Comparison of ENCODE assay signal across 20 cellular contexts in genomic region chr16:19840524-19841110, GRCh38. TPM values are rescaled to one million over a fixed set of nuclear protein-coding genes. Genes with fewer than 3 reads are reported as not detected.
A peak's percentile ranks its signal among the peaks of the same experiment; 100 is the strongest.
DNase-seq lines count a peak whose midpoint lies in the region; ATAC-seq and TF ChIP-seq lines count a peak whose summit lies in the region.
"Had no signal": no experiment of that assay in that cellular context is flagged by ENCODE, and none has a peak within 500 bp of the region (broad histone marks: within the 10 kb centered on the region; RNA-seq: fewer than 3 reads in every experiment).

No MANE protein-coding gene starts in this region.

- ATAC-seq in stimulated activated memory B cell treated with anti-CD40 and anti-IgM and Interleukin-4, amounts not matched to agents 10 μg/mL and 1 μg/mL and 100 μg/mL, for 72 hours: no peak
- ATAC-seq: activated CD4-positive, alpha-beta T cell treated with anti-CD3 and anti-CD28 coated beads for 36 hours; activated naive CD8-positive, alpha-beta T cell treated with anti-CD3 and anti-CD28 coated beads, Interleukin-2, amount 50 U/mL, for 24 hours had no signal

- TF ChIP-seq CTCF in glutamatergic neuron (IDR thresholded peaks at IDR 0.05; ENCODE audit: partially characterized antibody, unreplicated experiment): no peak

- peaks cover 21% of the 10 kb centered on the region for H3K4me1 Mint-ChIP-seq in glutamatergic neuron (ENCODE audit: low read depth, unreplicated experiment)
- H3K4me1 Mint-ChIP-seq in stimulated activated memory B cell treated with anti-CD40 and anti-IgM and Interleukin-4, amounts not matched to agents 10 μg/mL and 1 μg/mL and 100 μg/mL, for 72 hours: no peaks in the 10 kb centered on the region
- H3K4me1 Mint-ChIP-seq: activated CD4-positive, alpha-beta T cell treated with anti-CD3 and anti-CD28 coated beads for 36 hours; activated naive CD8-positive, alpha-beta T cell treated with anti-CD3 and anti-CD28 coated beads, Interleukin-2, amount 50 U/mL, for 24 hours had no signal

- no peak overlapping the region for H3K4me3 Mint-ChIP-seq in glutamatergic neuron (ENCODE audit: unreplicated experiment)
- no peak overlapping the region for H3K4me3 Mint-ChIP-seq in stimulated activated memory B cell treated with anti-CD40 and anti-IgM and Interleukin-4, amounts not matched to agents 10 μg/mL and 1 μg/mL and 100 μg/mL, for 72 hours
- H3K4me3 Mint-ChIP-seq: activated CD4-positive, alpha-beta T cell treated with anti-CD3 and anti-CD28 coated beads for 36 hours; activated naive CD8-positive, alpha-beta T cell treated with anti-CD3 and anti-CD28 coated beads, Interleukin-2, amount 50 U/mL, for 24 hours; activated T-cell treated with anti-CD3 and anti-CD28 coated beads, Interleukin-2, amount 50 U/mL, for 24 hours; neural crest cell; T-helper 1 cell treated with Interleukin-12 subunit alpha and Interleukin-12 subunit beta and Interleukin-4 antibody, amounts not matched to agents 30 μg/mL and 1 μg/mL, for 36 hours; type B pancreatic cell had no signal

- DNase-seq in NCI-H748 (lab: John Stamatoyannopoulos, UW; ENCODE audit: unreplicated experiment) (peak; percentile 57), NCI-H748 treated with DMSO at 0.1 percent for 48 hours (lab: John Stamatoyannopoulos, UW) (no peak), NCI-H345 (lab: John Stamatoyannopoulos, UW) (peak; percentile 57), glutamatergic neuron (peak; percentile 38), CD1c-positive myeloid dendritic cell (ENCODE audit: extremely low spot score) (no peak), SKM-1 (lab: John Stamatoyannopoulos, UW; ENCODE audit: unreplicated experiment) (no peak)
- no peak for DNase-seq in activated CD4-positive, alpha-beta T cell treated with anti-CD3 and anti-CD28 coated beads, Interleukin-2, amount 50 U/mL, for 48 hours
- DNase-seq: activated CD4-positive, alpha-beta T cell treated with anti-CD3 and anti-CD28 coated beads for 36 hours; activated naive CD8-positive, alpha-beta T cell treated with anti-CD3 and anti-CD28 coated beads, Interleukin-2, amount 50 U/mL, for 24 hours; activated T-cell treated with anti-CD3 and anti-CD28 coated beads, Interleukin-2, amount 50 U/mL, for 24 hours; C1 segment of cervical spinal cord; central memory CD4-positive, alpha-beta T cell; foreskin fibroblast; GF-D8; NCI-H1048; stimulated activated CD4-positive, alpha-beta T cell treated with anti-CD3 and anti-CD28 coated beads, Interleukin-4, amount 100 ng/mL, for 1 hour had no signal

- H3K27ac Mint-ChIP-seq in glutamatergic neuron (ENCODE audit: unreplicated experiment): peak overlapping the region; percentile 60
- no peak overlapping the region for H3K27ac Mint-ChIP-seq in stimulated activated memory B cell treated with anti-CD40 and anti-IgM and Interleukin-4, amounts not matched to agents 10 μg/mL and 1 μg/mL and 100 μg/mL, for 72 hours
- H3K27ac Mint-ChIP-seq: activated CD4-positive, alpha-beta T cell treated with anti-CD3 and anti-CD28 coated beads for 36 hours; activated naive CD8-positive, alpha-beta T cell treated with anti-CD3 and anti-CD28 coated beads, Interleukin-2, amount 50 U/mL, for 24 hours; activated T-cell treated with anti-CD3 and anti-CD28 coated beads, Interleukin-2, amount 50 U/mL, for 24 hours; T-helper 1 cell treated with Interleukin-12 subunit alpha and Interleukin-12 subunit beta and Interleukin-4 antibody, amounts not matched to agents 30 μg/mL and 1 μg/mL, for 36 hours; type B pancreatic cell had no signal

- H3K36me3 Mint-ChIP-seq in glutamatergic neuron (ENCODE audit: unreplicated experiment): no peaks in the 10 kb centered on the region
- no peaks in the 10 kb centered on the region for H3K36me3 Mint-ChIP-seq in stimulated activated memory B cell treated with anti-CD40 and anti-IgM and Interleukin-4, amounts not matched to agents 10 μg/mL and 1 μg/mL and 100 μg/mL, for 72 hours

- peaks cover 6% of the 10 kb centered on the region for H3K27me3 Mint-ChIP-seq in glutamatergic neuron (ENCODE audit: unreplicated experiment)
- H3K27me3 Mint-ChIP-seq in stimulated activated memory B cell treated with anti-CD40 and anti-IgM and Interleukin-4, amounts not matched to agents 10 μg/mL and 1 μg/mL and 100 μg/mL, for 72 hours: peaks cover 10% of the 10 kb centered on the region
- H3K27me3 Mint-ChIP-seq: activated CD4-positive, alpha-beta T cell treated with anti-CD3 and anti-CD28 coated beads for 36 hours; activated naive CD8-positive, alpha-beta T cell treated with anti-CD3 and anti-CD28 coated beads, Interleukin-2, amount 50 U/mL, for 24 hours; activated T-cell treated with anti-CD3 and anti-CD28 coated beads, Interleukin-2, amount 50 U/mL, for 24 hours; type B pancreatic cell had no signal

- H3K9me3 Mint-ChIP-seq in glutamatergic neuron (ENCODE audit: unreplicated experiment): no peaks in the 10 kb centered on the region
- H3K9me3 Mint-ChIP-seq in stimulated activated memory B cell treated with anti-CD40 and anti-IgM and Interleukin-4, amounts not matched to agents 10 μg/mL and 1 μg/mL and 100 μg/mL, for 72 hours: no peaks in the 10 kb centered on the region
- H3K9me3 Mint-ChIP-seq: activated naive CD8-positive, alpha-beta T cell treated with anti-CD3 and anti-CD28 coated beads, Interleukin-2, amount 50 U/mL, for 24 hours; activated T-cell treated with anti-CD3 and anti-CD28 coated beads, Interleukin-2, amount 50 U/mL, for 24 hours; neural crest cell; T-helper 1 cell treated with Interleukin-12 subunit alpha and Interleukin-12 subunit beta and Interleukin-4 antibody, amounts not matched to agents 30 μg/mL and 1 μg/mL, for 36 hours; type B pancreatic cell had no signal

RNA-seq across cellular contexts. Expression of gene GPRC5B, which starts 44.0 kb away (rescaled TPM):
- total RNA-seq in glutamatergic neuron (ENCODE audit: unreplicated experiment): 8.7 TPM

Comparison
In these comparisons a context has a peak if more than half of its experiments do, and no peak if none do; other contexts are left out.
1. DNase-seq: peak in NCI-H748 (single experiment), NCI-H345 (single experiment) and glutamatergic neuron (single experiment); none in NCI-H748 treated with DMSO at 0.1 percent for 48 hours (single experiment), CD1c-positive myeloid dendritic cell (single experiment), SKM-1 (single experiment) and activated CD4-positive, alpha-beta T cell treated with anti-CD3 and anti-CD28 coated beads, Interleukin-2, amount 50 U/mL, for 48 hours (0 of 2).